1 cellular context compared by ENCODE assay signal in the genomic region with DNA sequence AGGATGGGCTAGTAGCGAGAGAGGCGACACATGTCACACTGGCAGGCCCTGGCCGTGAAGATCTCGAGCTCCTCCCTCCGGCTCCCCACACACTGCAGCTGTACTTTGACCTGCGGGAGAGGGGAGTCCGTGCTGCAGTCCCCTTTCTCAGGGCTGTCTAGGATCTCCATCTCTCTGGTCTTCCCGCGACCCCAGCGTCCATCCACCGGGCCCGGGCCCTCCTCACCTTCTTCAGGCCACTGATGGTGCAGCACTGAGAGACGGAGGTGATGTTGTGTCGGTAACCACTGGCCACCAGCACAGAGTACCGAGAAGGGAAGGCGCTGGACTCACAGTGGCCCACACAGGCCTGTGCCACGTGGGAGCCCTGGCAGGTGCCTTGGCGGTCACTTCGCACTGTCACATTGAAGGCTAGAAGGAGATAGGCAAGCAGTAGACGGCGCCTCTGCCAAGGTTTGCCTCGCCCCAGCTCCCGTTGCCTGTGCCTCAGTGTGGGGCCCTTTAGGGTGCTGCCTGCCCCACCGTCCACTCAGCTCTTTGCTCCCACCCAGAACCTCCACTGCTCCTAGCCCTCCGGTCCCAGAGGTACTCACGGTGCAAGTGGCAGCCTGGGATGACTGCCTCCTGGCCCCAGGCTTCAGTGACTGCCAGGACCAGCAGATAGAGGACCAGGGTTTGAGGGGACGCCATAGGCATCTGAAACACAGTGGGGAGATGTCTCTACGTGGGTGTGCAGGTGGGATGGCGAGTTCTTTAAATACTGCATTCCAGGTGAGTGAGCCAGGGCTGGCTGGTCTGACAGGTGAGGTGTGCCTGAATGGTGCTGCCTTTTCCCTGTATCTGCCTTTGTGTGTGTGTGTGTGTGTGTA.
TF ChIP-seq lines count a peak whose summit lies in the region.

No MANE protein-coding gene starts in this region.

TF ChIP-seq in HepG2, 621 proteins besides CTCF, POLR2A, EP300 and RAD21 (continued from another document and continues in another):
- TF ChIP-seq, protein P1, sequence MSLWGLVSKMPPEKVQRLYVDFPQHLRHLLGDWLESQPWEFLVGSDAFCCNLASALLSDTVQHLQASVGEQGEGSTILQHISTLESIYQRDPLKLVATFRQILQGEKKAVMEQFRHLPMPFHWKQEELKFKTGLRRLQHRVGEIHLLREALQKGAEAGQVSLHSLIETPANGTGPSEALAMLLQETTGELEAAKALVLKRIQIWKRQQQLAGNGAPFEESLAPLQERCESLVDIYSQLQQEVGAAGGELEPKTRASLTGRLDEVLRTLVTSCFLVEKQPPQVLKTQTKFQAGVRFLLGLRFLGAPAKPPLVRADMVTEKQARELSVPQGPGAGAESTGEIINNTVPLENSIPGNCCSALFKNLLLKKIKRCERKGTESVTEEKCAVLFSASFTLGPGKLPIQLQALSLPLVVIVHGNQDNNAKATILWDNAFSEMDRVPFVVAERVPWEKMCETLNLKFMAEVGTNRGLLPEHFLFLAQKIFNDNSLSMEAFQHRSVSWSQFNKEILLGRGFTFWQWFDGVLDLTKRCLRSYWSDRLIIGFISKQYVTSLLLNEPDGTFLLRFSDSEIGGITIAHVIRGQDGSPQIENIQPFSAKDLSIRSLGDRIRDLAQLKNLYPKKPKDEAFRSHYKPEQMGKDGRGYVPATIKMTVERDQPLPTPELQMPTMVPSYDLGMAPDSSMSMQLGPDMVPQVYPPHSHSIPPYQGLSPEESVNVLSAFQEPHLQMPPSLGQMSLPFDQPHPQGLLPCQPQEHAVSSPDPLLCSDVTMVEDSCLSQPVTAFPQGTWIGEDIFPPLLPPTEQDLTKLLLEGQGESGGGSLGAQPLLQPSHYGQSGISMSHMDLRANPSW (CRISPR knock-in tag; IDR thresholded peaks at IDR 0.05; ENCODE audit: borderline replicate concordance): no peak
- TF ChIP-seq, protein P2, sequence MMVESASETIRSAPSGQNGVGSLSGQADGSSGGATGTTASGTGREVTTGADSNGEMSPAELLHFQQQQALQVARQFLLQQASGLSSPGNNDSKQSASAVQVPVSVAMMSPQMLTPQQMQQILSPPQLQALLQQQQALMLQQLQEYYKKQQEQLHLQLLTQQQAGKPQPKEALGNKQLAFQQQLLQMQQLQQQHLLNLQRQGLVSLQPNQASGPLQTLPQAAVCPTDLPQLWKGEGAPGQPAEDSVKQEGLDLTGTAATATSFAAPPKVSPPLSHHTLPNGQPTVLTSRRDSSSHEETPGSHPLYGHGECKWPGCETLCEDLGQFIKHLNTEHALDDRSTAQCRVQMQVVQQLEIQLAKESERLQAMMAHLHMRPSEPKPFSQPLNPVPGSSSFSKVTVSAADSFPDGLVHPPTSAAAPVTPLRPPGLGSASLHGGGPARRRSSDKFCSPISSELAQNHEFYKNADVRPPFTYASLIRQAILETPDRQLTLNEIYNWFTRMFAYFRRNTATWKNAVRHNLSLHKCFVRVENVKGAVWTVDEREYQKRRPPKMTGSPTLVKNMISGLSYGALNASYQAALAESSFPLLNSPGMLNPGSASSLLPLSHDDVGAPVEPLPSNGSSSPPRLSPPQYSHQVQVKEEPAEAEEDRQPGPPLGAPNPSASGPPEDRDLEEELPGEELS (CRISPR knock-in tag; IDR thresholded peaks at IDR 0.05): no peak
- TF ChIP-seq ZNF816 (CRISPR knock-in tag; IDR thresholded peaks at IDR 0.05; ENCODE audit: borderline replicate concordance) (no peak), KLF11 (CRISPR knock-in tag; IDR thresholded peaks at IDR 0.05) (no peak), ZNF441 (CRISPR knock-in tag; IDR thresholded peaks at IDR 0.05; ENCODE audit: borderline replicate concordance) (no peak; the same call in 1 of the 2 replicates), HOXD1 (CRISPR knock-in tag; IDR thresholded peaks at IDR 0.05) (no peak), ZNF790 (CRISPR knock-in tag; IDR thresholded peaks at IDR 0.05; ENCODE audit: borderline replicate concordance) (no peak), TSC22D2 (CRISPR knock-in tag; IDR thresholded peaks at IDR 0.05; ENCODE audit: borderline replicate concordance) (no peak), ZFP36L2 (CRISPR knock-in tag; IDR thresholded peaks at IDR 0.05) (no peak), KAT8 (CRISPR knock-in tag; IDR thresholded peaks at IDR 0.05) (no peak), ZNF619 (CRISPR knock-in tag; IDR thresholded peaks at IDR 0.05) (no peak; the same call in 1 of the 2 replicates), SMAD3 (CRISPR knock-in tag; IDR thresholded peaks at IDR 0.05) (no peak), NFYB (CRISPR knock-in tag; IDR thresholded peaks at IDR 0.05) (no peak), ZNF160 (CRISPR knock-in tag; IDR thresholded peaks at IDR 0.05) (peak; percentile 34; the same call in 1 of the 2 replicates), SIX4 (CRISPR knock-in tag; IDR thresholded peaks at IDR 0.05) (no peak), HMG20A (CRISPR knock-in tag; IDR thresholded peaks at IDR 0.05; ENCODE audit: borderline replicate concordance) (no peak), ISL2 (CRISPR knock-in tag; IDR thresholded peaks at IDR 0.05) (no peak), ZNF230 (CRISPR knock-in tag; IDR thresholded peaks at IDR 0.05) (0 out of 2 replicates have a peak, but pooled peaks have one; percentile 5), JDP2 (CRISPR knock-in tag; IDR thresholded peaks at IDR 0.05; ENCODE audit: borderline replicate concordance) (no peak), MTA1 (CRISPR knock-in tag; IDR thresholded peaks at IDR 0.05; ENCODE audit: borderline replicate concordance) (0 out of 2 replicates have a peak, but pooled peaks have one; percentile 28), POLR2AphosphoS2 (IDR thresholded peaks at IDR 0.05; ENCODE audit: low read depth, low read length) (no peak), ZNF737 (CRISPR knock-in tag; IDR thresholded peaks at IDR 0.05; ENCODE audit: borderline replicate concordance) (no peak), ZMYM4 (CRISPR knock-in tag; IDR thresholded peaks at IDR 0.05) (0 out of 2 replicates have a peak, but pooled peaks have one; percentile 45), ZNF253 (CRISPR knock-in tag; IDR thresholded peaks at IDR 0.05; ENCODE audit: borderline replicate concordance) (no peak), EEA1 (CRISPR knock-in tag; IDR thresholded peaks at IDR 0.05; ENCODE audit: borderline replicate concordance) (0 out of 2 replicates have a peak, but pooled peaks have one; percentile 75), SOX5 (CRISPR knock-in tag; IDR thresholded peaks at IDR 0.05; ENCODE audit: borderline replicate concordance) (no peak), ZNF644 (CRISPR knock-in tag; IDR thresholded peaks at IDR 0.05; ENCODE audit: low read depth) (no peak), HNRNPL (IDR thresholded peaks at IDR 0.05; ENCODE audit: low read depth, low read length) (no peak), ZNF34 (CRISPR knock-in tag; IDR thresholded peaks at IDR 0.05; ENCODE audit: borderline replicate concordance) (no peak), CBX2 (IDR thresholded peaks at IDR 0.05; ENCODE audit: low read depth, low read length) (no peak), CBX2 (CRISPR knock-in tag; IDR thresholded peaks at IDR 0.05; ENCODE audit: low read depth) (no peak)
- TF ChIP-seq, protein P3, sequence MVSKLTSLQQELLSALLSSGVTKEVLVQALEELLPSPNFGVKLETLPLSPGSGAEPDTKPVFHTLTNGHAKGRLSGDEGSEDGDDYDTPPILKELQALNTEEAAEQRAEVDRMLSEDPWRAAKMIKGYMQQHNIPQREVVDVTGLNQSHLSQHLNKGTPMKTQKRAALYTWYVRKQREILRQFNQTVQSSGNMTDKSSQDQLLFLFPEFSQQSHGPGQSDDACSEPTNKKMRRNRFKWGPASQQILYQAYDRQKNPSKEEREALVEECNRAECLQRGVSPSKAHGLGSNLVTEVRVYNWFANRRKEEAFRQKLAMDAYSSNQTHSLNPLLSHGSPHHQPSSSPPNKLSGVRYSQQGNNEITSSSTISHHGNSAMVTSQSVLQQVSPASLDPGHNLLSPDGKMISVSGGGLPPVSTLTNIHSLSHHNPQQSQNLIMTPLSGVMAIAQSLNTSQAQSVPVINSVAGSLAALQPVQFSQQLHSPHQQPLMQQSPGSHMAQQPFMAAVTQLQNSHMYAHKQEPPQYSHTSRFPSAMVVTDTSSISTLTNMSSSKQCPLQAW (CRISPR knock-in tag; IDR thresholded peaks at IDR 0.05): peak; percentile 83
- TF ChIP-seq, protein P4, sequence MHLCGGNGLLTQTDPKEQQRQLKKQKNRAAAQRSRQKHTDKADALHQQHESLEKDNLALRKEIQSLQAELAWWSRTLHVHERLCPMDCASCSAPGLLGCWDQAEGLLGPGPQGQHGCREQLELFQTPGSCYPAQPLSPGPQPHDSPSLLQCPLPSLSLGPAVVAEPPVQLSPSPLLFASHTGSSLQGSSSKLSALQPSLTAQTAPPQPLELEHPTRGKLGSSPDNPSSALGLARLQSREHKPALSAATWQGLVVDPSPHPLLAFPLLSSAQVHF (CRISPR knock-in tag; IDR thresholded peaks at IDR 0.05): no peak
- TF ChIP-seq, protein P5, sequence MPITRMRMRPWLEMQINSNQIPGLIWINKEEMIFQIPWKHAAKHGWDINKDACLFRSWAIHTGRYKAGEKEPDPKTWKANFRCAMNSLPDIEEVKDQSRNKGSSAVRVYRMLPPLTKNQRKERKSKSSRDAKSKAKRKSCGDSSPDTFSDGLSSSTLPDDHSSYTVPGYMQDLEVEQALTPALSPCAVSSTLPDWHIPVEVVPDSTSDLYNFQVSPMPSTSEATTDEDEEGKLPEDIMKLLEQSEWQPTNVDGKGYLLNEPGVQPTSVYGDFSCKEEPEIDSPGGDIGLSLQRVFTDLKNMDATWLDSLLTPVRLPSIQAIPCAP (CRISPR knock-in tag; IDR thresholded peaks at IDR 0.05; ENCODE audit: low read depth): no peak
- TF ChIP-seq, protein P6, sequence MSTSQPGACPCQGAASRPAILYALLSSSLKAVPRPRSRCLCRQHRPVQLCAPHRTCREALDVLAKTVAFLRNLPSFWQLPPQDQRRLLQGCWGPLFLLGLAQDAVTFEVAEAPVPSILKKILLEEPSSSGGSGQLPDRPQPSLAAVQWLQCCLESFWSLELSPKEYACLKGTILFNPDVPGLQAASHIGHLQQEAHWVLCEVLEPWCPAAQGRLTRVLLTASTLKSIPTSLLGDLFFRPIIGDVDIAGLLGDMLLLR (CRISPR knock-in tag; IDR thresholded peaks at IDR 0.05): no peak
- TF ChIP-seq, protein P7, sequence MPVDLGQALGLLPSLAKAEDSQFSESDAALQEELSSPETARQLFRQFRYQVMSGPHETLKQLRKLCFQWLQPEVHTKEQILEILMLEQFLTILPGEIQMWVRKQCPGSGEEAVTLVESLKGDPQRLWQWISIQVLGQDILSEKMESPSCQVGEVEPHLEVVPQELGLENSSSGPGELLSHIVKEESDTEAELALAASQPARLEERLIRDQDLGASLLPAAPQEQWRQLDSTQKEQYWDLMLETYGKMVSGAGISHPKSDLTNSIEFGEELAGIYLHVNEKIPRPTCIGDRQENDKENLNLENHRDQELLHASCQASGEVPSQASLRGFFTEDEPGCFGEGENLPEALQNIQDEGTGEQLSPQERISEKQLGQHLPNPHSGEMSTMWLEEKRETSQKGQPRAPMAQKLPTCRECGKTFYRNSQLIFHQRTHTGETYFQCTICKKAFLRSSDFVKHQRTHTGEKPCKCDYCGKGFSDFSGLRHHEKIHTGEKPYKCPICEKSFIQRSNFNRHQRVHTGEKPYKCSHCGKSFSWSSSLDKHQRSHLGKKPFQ (CRISPR knock-in tag; IDR thresholded peaks at IDR 0.05; ENCODE audit: insufficient replicate concordance): no peak
- TF ChIP-seq, protein P8, sequence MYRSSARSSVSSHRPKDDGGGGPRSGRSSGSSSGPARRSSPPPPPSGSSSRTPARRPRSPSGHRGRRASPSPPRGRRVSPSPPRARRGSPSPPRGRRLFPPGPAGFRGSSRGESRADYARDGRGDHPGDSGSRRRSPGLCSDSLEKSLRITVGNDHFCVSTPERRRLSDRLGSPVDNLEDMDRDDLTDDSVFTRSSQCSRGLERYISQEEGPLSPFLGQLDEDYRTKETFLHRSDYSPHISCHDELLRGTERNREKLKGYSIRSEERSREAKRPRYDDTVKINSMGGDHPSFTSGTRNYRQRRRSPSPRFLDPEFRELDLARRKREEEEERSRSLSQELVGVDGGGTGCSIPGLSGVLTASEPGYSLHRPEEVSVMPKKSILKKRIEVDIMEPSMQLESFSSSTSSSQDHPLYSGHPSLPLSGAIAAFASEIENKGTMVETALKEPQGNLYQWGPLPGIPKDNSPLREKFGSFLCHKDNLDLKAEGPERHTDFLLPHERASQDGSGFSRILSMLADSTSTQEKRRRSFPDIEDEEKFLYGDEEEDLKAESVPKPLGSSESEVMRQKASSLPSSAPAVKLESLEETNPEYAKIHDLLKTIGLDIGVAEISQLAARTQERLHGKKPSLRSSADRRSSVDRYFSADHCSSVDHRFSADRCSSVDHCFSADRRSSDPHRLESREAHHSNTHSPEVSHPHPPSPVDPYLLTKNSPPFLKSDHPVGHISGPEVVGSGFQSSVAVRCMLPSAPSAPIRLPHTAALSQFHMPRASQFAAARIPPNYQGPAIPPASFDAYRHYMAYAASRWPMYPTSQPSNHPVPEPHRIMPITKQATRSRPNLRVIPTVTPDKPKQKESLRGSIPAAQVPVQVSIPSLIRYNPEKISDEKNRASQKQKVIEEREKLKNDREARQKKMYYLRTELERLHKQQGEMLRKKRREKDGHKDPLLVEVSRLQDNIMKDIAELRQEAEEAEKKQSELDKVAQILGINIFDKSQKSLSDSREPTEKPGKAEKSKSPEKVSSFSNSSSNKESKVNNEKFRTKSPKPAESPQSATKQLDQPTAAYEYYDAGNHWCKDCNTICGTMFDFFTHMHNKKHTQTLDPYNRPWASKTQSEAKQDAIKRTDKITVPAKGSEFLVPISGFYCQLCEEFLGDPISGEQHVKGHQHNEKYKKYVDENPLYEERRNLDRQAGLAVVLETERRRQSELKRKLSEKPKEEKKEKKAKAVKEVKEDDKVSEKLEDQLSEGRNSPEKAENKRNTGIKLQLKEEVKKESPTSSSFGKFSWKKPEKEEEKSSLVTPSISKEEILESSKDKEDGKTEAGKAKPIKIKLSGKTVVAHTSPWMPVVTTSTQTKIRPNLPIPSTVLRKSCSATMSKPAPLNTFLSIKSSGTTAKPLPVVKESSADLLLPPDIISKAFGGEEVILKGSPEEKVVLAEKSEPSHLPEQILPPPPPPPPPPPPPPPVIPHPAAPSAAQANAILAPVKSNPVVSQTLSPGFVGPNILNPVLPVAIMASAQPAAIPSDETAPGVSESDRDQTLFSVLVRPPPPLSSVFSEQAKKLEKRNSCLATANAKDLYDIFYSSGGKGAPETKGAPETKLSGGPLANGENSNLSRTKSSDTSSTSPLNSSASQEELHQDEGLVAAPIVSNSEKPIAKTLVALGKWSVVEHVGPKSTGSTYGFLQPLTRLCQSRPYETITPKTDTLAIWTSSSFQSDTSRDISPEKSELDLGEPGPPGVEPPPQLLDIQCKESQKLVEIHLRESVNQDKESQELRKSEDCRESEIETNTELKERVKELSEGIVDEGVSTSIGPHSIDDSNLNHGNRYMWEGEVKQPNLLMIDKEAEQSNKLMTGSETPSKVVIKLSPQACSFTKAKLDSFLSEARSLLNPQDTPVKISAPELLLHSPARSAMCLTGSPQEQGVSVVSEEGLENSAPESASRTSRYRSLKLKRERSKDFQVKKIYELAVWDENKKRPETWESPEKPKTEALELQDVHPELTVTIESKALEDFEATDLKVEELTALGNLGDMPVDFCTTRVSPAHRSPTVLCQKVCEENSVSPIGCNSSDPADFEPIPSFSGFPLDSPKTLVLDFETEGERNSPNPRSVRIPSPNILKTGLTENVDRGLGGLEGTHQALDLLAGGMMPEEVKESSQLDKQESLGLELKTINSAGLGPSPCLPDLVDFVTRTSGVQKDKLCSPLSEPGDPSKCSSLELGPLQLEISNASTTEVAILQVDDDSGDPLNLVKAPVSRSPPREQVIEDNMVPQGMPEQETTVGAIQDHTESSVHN (CRISPR knock-in tag; IDR thresholded peaks at IDR 0.05): no peak
- TF ChIP-seq, protein P9, sequence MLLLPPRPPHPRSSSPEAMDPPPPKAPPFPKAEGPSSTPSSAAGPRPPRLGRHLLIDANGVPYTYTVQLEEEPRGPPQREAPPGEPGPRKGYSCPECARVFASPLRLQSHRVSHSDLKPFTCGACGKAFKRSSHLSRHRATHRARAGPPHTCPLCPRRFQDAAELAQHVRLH (CRISPR knock-in tag; IDR thresholded peaks at IDR 0.05; ENCODE audit: borderline replicate concordance, low read depth): no peak
